Comparison of ENCODE assay signal across 12 cellular contexts in the genomic region with DNA sequence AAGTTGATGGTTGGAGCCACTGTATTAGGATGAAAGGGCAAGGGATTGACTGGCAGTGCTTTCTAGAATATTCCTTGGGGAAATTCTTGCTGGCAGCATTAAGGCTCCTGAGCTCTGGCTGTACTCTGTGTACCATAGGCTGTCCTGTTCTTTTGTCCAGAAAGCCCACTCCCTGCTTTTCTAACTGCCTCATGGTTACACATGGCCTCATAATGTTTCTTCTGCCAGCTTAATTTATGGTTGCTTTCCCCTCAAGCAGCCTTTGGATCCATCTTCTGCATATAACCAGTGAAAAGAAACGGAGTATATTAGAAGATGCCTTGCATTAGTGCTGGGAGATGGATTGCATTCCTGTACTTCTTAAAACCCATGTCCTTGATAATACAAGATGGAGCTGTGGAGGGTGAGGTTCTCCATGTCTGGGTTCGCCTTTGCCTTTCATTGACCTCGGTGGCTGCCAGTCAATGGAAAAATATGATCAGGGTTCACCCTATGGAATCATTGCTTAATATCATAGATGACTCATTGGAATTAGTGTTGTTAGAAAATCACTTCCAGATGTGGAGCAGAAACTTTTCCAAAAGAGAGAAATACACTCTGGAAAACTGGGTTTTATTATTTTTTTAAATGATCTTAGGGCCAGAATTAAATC. TPM values are rescaled to one million over a fixed set of nuclear protein-coding genes. Genes with fewer than 3 reads are reported as not detected.
DNase-seq lines count a peak whose midpoint lies in the region; ATAC-seq and FAIRE-seq lines count a peak whose summit lies in the region.
"Had no signal": no experiment of that assay in that cellular context is flagged by ENCODE, and none has a peak within 500 bp of the region (broad histone marks: within the 10 kb centered on the region; RNA-seq: fewer than 3 reads in every experiment).

No MANE protein-coding gene starts in this region.

- H3K4me3 ChIP-seq in Karpas-422 (ENCODE audit: low read length), result no peak overlapping the region
- H3K4me3 ChIP-seq in naive thymus-derived CD4-positive, alpha-beta T cell (ENCODE audit: low read length), result no peak overlapping the region

- H3K9me2 ChIP-seq in Karpas-422 (replicated peaks; ENCODE audit: insufficient read depth, low read length), result no peaks in the 10 kb centered on the region

- H3K27me3 Mint-ChIP-seq in naive thymus-derived CD4-positive, alpha-beta T cell, result no peaks in the 10 kb centered on the region

- peaks cover 73% of the 10 kb centered on the region for H3K79me2 ChIP-seq in Karpas-422 (ENCODE audit: low read length)

- peak overlapping the region in 7 of 10 donors; percentile 2 to 59 (median 23) for H3K4me3 Mint-ChIP-seq in naive thymus-derived CD4-positive, alpha-beta T cell

- H3K4me1 ChIP-seq in Karpas-422 (ENCODE audit: low read length), result peaks cover 31% of the 10 kb centered on the region
- peaks cover 43 to 51% of the 10 kb centered on the region in 2 donors for H3K4me1 ChIP-seq in naive thymus-derived CD4-positive, alpha-beta T cell (ENCODE audit: control insufficient read depth in 2 of 2, insufficient read depth in 2 of 2, low read length in 2 of 2)

- POLR2A ChIA-PET in naive thymus-derived CD4-positive, alpha-beta T cell (lab: Charles Lee), result interaction anchor here (0.8 to 5.8 kb wide), 2 partner anchors 23 to 82 kb away, joined by 3 to 55 read pairs; partner anchors contain the start of gene DOCK11

- intact Hi-C loops in naive thymus-derived CD4-positive, alpha-beta T cell (cut with micrococcal nuclease), result no loop called here

- H3K4me1 Mint-ChIP-seq in naive thymus-derived CD4-positive, alpha-beta T cell, result peaks cover 20 to 79% (median 71%) of the 10 kb centered on the region in 7 donors

- H3K4me2 ChIP-seq in Karpas-422 (ENCODE audit: low read depth, low read length, poor library complexity, severe bottlenecking), result no peak overlapping the region

- H2AFZ ChIP-seq in Karpas-422 (ENCODE audit: low read length), result no peak overlapping the region

- H3K9ac ChIP-seq in Karpas-422 (ENCODE audit: low read length), result no peak overlapping the region

- peaks cover 0 to 14% (median 3%) of the 10 kb centered on the region in 5 donors for H3K36me3 Mint-ChIP-seq in naive thymus-derived CD4-positive, alpha-beta T cell

- no peaks in the 10 kb centered on the region for H3K36me3 ChIP-seq in Karpas-422 (ENCODE audit: insufficient read depth, low read length)
- H3K36me3 ChIP-seq in naive thymus-derived CD4-positive, alpha-beta T cell (ENCODE audit: control insufficient read depth in 2 of 3, insufficient read depth in 3 of 3, low read length in 3 of 3), result no peaks in the 10 kb centered on the region

- ATAC-seq in naive thymus-derived CD4-positive, alpha-beta T cell, result no peak
- ATAC-seq in HG03565 (IDR thresholded peaks at IDR 0.05; ENCODE audit: unreplicated experiment), result no peak

- no peaks in the 10 kb centered on the region for H3K27me3 ChIP-seq in Karpas-422 (ENCODE audit: low read length)
- no peaks in the 10 kb centered on the region for H3K27me3 ChIP-seq in naive thymus-derived CD4-positive, alpha-beta T cell (ENCODE audit: control insufficient read depth in 2 of 2, insufficient read depth in 2 of 2, low read length in 2 of 2)

- DNase-seq in AG08395 (ENCODE audit: low spot score), result peak; percentile 54
- DNase-seq in Karpas-422, result no peak
- DNase-seq in naive thymus-derived CD4-positive, alpha-beta T cell, result no peak
- DNase-seq in activated CD4-positive, CD25-positive, alpha-beta regulatory T cell treated with anti-CD3 and anti-CD28 coated beads, Interleukin-2, amount 50 U/mL, for 72 hours, result no peak
- DNase-seq in NOMO-1 treated with DMSO at 0.1 percent for 48 hours (lab: John Stamatoyannopoulos, UW; ENCODE audit: unreplicated experiment), result no peak
- no peak for DNase-seq in DMS 273 (lab: John Stamatoyannopoulos, UW; ENCODE audit: unreplicated experiment)
- DNase-seq: activated T-cell treated with anti-CD3 and anti-CD28 coated beads for 4 hours; H7; stimulated activated CD4-positive, alpha-beta T cell treated with anti-CD3 and anti-CD28 coated beads, Interleukin-2, amount 100 ng/mL, for 48 hours had no signal

- FAIRE-seq in colon (lab: Jason Lieb, UNC), result peak; percentile 43
- FAIRE-seq: endothelial cell of umbilical vein had no signal

- H3K27ac ChIP-seq in Karpas-422 (ENCODE audit: low read length), result peak overlapping the region; percentile 39; the same call in 1 of the 2 replicates
- peak overlapping the region; percentile 55 for H3K27ac ChIP-seq in naive thymus-derived CD4-positive, alpha-beta T cell (ENCODE audit: low read depth, low read length)

- CTCF ChIA-PET in naive thymus-derived CD4-positive, alpha-beta T cell (lab: Charles Lee), result no interaction called here

- no peaks in the 10 kb centered on the region for H4K20me1 ChIP-seq in Karpas-422 (ENCODE audit: insufficient read depth, low read depth, low read length)

- H3K9me3 ChIP-seq in Karpas-422 (ENCODE audit: low read length), result no peaks in the 10 kb centered on the region
- H3K9me3 ChIP-seq in naive thymus-derived CD4-positive, alpha-beta T cell (ENCODE audit: control insufficient read depth in 2 of 3, low read length in 3 of 3), result no peaks in the 10 kb centered on the region

- peaks cover 0 to 3% (median 0%) of the 10 kb centered on the region in 11 donors for H3K9me3 Mint-ChIP-seq in naive thymus-derived CD4-positive, alpha-beta T cell

- peak overlapping the region in 8 of 9 donors; percentile 57 to 94 (median 84) for H3K27ac Mint-ChIP-seq in naive thymus-derived CD4-positive, alpha-beta T cell

RNA-seq across cellular contexts. Expression of gene DOCK11, which starts 24.7 kb away (rescaled TPM):
- total RNA-seq in Karpas-422 (2014; rRNA removed; shearing (Covaris generic); ENCODE audit: low replicate concordance), result 39.3 and 70.5 TPM in 2 replicates
- 100 to 1,000 TPM in 3 of 5 experiments, 10 to 100 TPM in 2; 68.9 to 115 (median 102) TPM for total RNA-seq in naive thymus-derived CD4-positive, alpha-beta T cell
- 10 to 100 TPM; 24.2 to 27.0 TPM for polyA plus RNA-seq in naive thymus-derived CD4-positive, alpha-beta T cell
